Comparison of ENCODE assay signal across 11 cellular contexts in the genomic region with DNA sequence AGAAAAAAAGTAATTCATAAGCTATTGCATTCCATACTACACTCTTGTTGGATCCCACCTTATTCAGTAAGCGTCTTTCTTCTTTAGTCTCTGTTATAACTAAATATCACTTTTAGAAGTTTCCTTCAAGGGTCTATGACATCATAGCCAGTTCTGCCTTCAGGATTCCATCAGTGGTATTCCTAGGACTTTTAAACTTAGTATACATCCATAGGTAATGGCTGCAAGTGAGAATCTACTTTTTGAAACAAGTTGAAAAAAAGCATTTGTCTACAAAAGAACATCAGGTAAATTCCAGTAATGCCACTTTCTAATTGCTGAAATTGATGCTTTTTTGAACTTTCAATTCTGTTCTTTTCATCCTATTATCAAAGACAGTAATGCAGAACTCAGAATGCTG. TPM values are rescaled to one million over a fixed set of nuclear protein-coding genes. Genes with fewer than 3 reads are reported as not detected.
"Had no signal": no experiment of that assay in that cellular context is flagged by ENCODE, and none has a peak within 500 bp of the region (broad histone marks: within the 10 kb centered on the region; RNA-seq: fewer than 3 reads in every experiment).

FSCB (minus strand) TSS at position 101 of the 400 bp plus-strand sequence. CDS start 296 bp downstream, outside the sequence.

- H3K27ac ChIP-seq: GM23248 had no signal

- ATAC-seq: GM23338, HCT116 had no signal

- H3K9ac ChIP-seq: GM23248 had no signal

- H2AFZ ChIP-seq: GM23248, GM23338 had no signal

- H3K4me3 ChIP-seq: GM23248, GM23338, HAP-1 had no signal

- H3K4me2 ChIP-seq: GM23338 had no signal

- DNase-seq: GM23248, GOT3, H7, H9, HCEC 1CT, HFFc6 had no signal

- H3K9me3 ChIP-seq: HAP-1 had no signal

- H3K36me3 ChIP-seq: HAP-1 had no signal

- FAIRE-seq: H1, H54 had no signal

RNA-seq across cellular contexts. Expression of gene FSCB, which starts in this region (rescaled TPM):
- total RNA-seq: GM23248, H1, H7, H9, HFFc6 had no signal
- polyA plus RNA-seq: GM23248, GM23338, H1 had no signal
